Comparison of ENCODE assay signal across 11 cellular contexts in genomic region chr2:130641688-130642087, GRCh38. TPM values are rescaled to one million over a fixed set of nuclear protein-coding genes. Genes with fewer than 3 reads are reported as not detected.
"Had no signal": no experiment of that assay in that cellular context is flagged by ENCODE, and none has a peak within 500 bp of the region (broad histone marks: within the 10 kb centered on the region; RNA-seq: fewer than 3 reads in every experiment).

No MANE protein-coding gene starts in this region.

RNA-seq across cellular contexts. Expression of gene POTEJ, which starts 30.4 kb away (rescaled TPM):
- total RNA-seq: NCI-H460, PC-3, PC-9, Right ventricle myocardium inferior, Right ventricle myocardium superior, SJSA1, SK-MEL-5, T-cell had no signal

RNA-seq across cellular contexts. Expression of gene CFC1, which starts 42.3 kb away (rescaled TPM):
- total RNA-seq: NCI-H460, OCI-LY7, PC-3, PC-9, Peyer's patch, Right ventricle myocardium inferior, Right ventricle myocardium superior, SJCRH30, SJSA1, SK-MEL-5, T-cell had no signal
